In the genomic region with DNA sequence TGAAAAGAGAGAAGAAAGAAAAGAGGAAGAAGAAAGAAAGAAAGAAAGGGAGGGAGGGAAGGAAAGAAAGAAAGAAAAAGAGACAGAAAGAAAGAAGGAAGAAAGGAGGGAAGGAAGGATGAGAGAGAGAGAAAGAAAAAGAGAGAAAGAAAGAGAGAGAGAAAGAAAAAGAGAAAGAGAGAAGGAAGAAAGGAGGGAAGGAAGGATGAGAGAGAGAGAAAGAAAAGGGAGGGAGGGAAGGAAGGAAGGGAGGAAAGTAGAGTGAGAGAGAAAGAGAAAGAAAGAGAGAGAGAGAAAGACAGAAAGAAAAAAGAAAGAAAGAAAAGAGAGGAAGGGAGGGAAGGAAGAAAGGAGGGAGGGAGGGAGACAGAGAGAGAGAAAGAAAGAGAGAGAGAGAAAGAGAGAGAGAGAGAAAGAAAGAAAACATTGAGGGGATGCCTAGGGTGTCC, we compare ENCODE assay signal across 1 cellular context.
TF ChIP-seq lines count a peak whose summit lies in the region.

No MANE protein-coding gene starts in this region.

TF ChIP-seq in K562, 482 proteins besides CTCF, POLR2A, EP300 and RAD21 (continues in another document):
- TF ChIP-seq TBP (optimal IDR thresholded peaks at IDR 0.05; ENCODE audit: low read depth, low read length) (no peak), GATAD2A (IDR thresholded peaks at IDR 0.05) (peak; percentile 81; the same call in 1 of the 2 replicates), DPF2 (IDR thresholded peaks at IDR 0.05) (0 out of 2 replicates have a peak, but pooled peaks have one; percentile 12), CCNT2 (IDR thresholded peaks at IDR 0.05; ENCODE audit: borderline replicate concordance, extremely low read depth, insufficient read length, low read depth, low read length) (no peak), HDAC1 (IDR thresholded peaks at IDR 0.05) (peak in 1 of 2 experiments; percentile 65; a peak in 2 of 4 replicates), PHB2 (IDR thresholded peaks at IDR 0.05; ENCODE audit: low read depth) (0 out of 2 replicates have a peak, but pooled peaks have one; percentile 34), ESRRA (IDR thresholded peaks at IDR 0.05; ENCODE audit: borderline replicate concordance, low read depth) (no peak), MTA1 (IDR thresholded peaks at IDR 0.05; ENCODE audit: borderline replicate concordance) (peak; percentile 88), HNRNPUL1 (IDR thresholded peaks at IDR 0.05; ENCODE audit: low read length) (no peak), OTX1 (CRISPR knock-in tag; IDR thresholded peaks at IDR 0.05) (peak; percentile 50; the same call in 1 of the 2 replicates), EHMT2 (IDR thresholded peaks at IDR 0.05) (peak; percentile 62), ELF4 (CRISPR knock-in tag; IDR thresholded peaks at IDR 0.05) (peak; percentile 68; the same call in 1 of the 2 replicates), THRAP3 (IDR thresholded peaks at IDR 0.05; ENCODE audit: borderline replicate concordance) (0 out of 2 replicates have a peak, but pooled peaks have one; percentile 48), CSDE1 (IDR thresholded peaks at IDR 0.05) (0 out of 4 replicates have a peak, but pooled peaks of 1 of the 2 experiments have one; percentile 46), ARNT (IDR thresholded peaks at IDR 0.05) (peak in 1 of 2 experiments; percentile 49; a peak in 1 of 4 replicates), MTA2 (IDR thresholded peaks at IDR 0.05; ENCODE audit: low read depth) (peak; percentile 46), SAP30 (IDR thresholded peaks at IDR 0.05; ENCODE audit: borderline replicate concordance, insufficient read depth, low read depth, low read length, poor library complexity, severe bottlenecking) (no peak), ARID2 (IDR thresholded peaks at IDR 0.05) (0 out of 2 replicates have a peak, but pooled peaks have one; percentile 37), LARP7 (IDR thresholded peaks at IDR 0.05) (0 out of 2 replicates have a peak, but pooled peaks have one; percentile 30)
- TF ChIP-seq, protein P1, sequence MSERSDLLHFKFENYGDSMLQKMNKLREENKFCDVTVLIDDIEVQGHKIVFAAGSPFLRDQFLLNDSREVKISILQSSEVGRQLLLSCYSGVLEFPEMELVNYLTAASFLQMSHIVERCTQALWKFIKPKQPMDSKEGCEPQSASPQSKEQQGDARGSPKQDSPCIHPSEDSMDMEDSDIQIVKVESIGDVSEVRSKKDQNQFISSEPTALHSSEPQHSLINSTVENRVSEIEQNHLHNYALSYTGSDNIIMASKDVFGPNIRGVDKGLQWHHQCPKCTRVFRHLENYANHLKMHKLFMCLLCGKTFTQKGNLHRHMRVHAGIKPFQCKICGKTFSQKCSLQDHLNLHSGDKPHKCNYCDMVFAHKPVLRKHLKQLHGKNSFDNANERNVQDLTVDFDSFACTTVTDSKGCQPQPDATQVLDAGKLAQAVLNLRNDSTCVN (CRISPR knock-in tag; IDR thresholded peaks at IDR 0.05) = peak; percentile 77; the same call in 1 of the 2 replicates
- TF ChIP-seq, protein P2, sequence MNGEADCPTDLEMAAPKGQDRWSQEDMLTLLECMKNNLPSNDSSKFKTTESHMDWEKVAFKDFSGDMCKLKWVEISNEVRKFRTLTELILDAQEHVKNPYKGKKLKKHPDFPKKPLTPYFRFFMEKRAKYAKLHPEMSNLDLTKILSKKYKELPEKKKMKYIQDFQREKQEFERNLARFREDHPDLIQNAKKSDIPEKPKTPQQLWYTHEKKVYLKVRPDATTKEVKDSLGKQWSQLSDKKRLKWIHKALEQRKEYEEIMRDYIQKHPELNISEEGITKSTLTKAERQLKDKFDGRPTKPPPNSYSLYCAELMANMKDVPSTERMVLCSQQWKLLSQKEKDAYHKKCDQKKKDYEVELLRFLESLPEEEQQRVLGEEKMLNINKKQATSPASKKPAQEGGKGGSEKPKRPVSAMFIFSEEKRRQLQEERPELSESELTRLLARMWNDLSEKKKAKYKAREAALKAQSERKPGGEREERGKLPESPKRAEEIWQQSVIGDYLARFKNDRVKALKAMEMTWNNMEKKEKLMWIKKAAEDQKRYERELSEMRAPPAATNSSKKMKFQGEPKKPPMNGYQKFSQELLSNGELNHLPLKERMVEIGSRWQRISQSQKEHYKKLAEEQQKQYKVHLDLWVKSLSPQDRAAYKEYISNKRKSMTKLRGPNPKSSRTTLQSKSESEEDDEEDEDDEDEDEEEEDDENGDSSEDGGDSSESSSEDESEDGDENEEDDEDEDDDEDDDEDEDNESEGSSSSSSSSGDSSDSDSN (IDR thresholded peaks at IDR 0.05; ENCODE audit: borderline replicate concordance in 1 of 2, low read depth in 2 of 2, low read length in 2 of 2) = no peak
- TF ChIP-seq, protein P3, sequence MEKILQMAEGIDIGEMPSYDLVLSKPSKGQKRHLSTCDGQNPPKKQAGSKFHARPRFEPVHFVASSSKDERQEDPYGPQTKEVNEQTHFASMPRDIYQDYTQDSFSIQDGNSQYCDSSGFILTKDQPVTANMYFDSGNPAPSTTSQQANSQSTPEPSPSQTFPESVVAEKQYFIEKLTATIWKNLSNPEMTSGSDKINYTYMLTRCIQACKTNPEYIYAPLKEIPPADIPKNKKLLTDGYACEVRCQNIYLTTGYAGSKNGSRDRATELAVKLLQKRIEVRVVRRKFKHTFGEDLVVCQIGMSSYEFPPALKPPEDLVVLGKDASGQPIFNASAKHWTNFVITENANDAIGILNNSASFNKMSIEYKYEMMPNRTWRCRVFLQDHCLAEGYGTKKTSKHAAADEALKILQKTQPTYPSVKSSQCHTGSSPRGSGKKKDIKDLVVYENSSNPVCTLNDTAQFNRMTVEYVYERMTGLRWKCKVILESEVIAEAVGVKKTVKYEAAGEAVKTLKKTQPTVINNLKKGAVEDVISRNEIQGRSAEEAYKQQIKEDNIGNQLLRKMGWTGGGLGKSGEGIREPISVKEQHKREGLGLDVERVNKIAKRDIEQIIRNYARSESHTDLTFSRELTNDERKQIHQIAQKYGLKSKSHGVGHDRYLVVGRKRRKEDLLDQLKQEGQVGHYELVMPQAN (IDR thresholded peaks at IDR 0.05; ENCODE audit: borderline replicate concordance) = peak; percentile 53; the same call in 1 of the 2 replicates
- TF ChIP-seq, protein P4, sequence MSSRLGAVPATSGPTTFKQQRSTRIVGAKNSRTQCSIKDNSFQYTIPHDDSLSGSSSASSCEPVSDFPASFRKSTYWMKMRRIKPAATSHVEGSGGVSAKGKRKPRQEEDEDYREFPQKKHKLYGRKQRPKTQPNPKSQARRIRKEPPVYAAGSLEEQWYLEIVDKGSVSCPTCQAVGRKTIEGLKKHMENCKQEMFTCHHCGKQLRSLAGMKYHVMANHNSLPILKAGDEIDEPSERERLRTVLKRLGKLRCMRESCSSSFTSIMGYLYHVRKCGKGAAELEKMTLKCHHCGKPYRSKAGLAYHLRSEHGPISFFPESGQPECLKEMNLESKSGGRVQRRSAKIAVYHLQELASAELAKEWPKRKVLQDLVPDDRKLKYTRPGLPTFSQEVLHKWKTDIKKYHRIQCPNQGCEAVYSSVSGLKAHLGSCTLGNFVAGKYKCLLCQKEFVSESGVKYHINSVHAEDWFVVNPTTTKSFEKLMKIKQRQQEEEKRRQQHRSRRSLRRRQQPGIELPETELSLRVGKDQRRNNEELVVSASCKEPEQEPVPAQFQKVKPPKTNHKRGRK (tag; IDR thresholded peaks at IDR 0.05) = peak; percentile 99
- TF ChIP-seq, protein P5, sequence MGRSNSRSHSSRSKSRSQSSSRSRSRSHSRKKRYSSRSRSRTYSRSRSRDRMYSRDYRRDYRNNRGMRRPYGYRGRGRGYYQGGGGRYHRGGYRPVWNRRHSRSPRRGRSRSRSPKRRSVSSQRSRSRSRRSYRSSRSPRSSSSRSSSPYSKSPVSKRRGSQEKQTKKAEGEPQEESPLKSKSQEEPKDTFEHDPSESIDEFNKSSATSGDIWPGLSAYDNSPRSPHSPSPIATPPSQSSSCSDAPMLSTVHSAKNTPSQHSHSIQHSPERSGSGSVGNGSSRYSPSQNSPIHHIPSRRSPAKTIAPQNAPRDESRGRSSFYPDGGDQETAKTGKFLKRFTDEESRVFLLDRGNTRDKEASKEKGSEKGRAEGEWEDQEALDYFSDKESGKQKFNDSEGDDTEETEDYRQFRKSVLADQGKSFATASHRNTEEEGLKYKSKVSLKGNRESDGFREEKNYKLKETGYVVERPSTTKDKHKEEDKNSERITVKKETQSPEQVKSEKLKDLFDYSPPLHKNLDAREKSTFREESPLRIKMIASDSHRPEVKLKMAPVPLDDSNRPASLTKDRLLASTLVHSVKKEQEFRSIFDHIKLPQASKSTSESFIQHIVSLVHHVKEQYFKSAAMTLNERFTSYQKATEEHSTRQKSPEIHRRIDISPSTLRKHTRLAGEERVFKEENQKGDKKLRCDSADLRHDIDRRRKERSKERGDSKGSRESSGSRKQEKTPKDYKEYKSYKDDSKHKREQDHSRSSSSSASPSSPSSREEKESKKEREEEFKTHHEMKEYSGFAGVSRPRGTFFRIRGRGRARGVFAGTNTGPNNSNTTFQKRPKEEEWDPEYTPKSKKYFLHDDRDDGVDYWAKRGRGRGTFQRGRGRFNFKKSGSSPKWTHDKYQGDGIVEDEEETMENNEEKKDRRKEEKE (IDR thresholded peaks at IDR 0.05; ENCODE audit: borderline replicate concordance in 1 of 2, control insufficient read depth in 1 of 2, low read depth in 2 of 2, low read length in 1 of 2) = peak in 1 of 2 experiments; percentile 37; a peak in 1 of 4 replicates
- TF ChIP-seq, protein P6, sequence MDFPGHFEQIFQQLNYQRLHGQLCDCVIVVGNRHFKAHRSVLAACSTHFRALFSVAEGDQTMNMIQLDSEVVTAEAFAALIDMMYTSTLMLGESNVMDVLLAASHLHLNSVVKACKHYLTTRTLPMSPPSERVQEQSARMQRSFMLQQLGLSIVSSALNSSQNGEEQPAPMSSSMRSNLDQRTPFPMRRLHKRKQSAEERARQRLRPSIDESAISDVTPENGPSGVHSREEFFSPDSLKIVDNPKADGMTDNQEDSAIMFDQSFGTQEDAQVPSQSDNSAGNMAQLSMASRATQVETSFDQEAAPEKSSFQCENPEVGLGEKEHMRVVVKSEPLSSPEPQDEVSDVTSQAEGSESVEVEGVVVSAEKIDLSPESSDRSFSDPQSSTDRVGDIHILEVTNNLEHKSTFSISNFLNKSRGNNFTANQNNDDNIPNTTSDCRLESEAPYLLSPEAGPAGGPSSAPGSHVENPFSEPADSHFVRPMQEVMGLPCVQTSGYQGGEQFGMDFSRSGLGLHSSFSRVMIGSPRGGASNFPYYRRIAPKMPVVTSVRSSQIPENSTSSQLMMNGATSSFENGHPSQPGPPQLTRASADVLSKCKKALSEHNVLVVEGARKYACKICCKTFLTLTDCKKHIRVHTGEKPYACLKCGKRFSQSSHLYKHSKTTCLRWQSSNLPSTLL (IDR thresholded peaks at IDR 0.05) = peak; percentile 44; the same call in 1 of the 2 replicates
- TF ChIP-seq, protein P7, sequence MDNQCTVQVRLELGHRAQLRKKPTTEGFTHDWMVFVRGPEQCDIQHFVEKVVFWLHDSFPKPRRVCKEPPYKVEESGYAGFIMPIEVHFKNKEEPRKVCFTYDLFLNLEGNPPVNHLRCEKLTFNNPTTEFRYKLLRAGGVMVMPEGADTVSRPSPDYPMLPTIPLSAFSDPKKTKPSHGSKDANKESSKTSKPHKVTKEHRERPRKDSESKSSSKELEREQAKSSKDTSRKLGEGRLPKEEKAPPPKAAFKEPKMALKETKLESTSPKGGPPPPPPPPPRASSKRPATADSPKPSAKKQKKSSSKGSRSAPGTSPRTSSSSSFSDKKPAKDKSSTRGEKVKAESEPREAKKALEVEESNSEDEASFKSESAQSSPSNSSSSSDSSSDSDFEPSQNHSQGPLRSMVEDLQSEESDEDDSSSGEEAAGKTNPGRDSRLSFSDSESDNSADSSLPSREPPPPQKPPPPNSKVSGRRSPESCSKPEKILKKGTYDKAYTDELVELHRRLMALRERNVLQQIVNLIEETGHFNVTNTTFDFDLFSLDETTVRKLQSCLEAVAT (IDR thresholded peaks at IDR 0.05) = peak; percentile 59 to 61; a peak in 1 of 4 replicates
- TF ChIP-seq, protein P8, sequence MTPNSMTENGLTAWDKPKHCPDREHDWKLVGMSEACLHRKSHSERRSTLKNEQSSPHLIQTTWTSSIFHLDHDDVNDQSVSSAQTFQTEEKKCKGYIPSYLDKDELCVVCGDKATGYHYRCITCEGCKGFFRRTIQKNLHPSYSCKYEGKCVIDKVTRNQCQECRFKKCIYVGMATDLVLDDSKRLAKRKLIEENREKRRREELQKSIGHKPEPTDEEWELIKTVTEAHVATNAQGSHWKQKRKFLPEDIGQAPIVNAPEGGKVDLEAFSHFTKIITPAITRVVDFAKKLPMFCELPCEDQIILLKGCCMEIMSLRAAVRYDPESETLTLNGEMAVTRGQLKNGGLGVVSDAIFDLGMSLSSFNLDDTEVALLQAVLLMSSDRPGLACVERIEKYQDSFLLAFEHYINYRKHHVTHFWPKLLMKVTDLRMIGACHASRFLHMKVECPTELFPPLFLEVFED (CRISPR knock-in tag; conservative IDR thresholded peaks at IDR 0.05) = peak; percentile 73; the same call in 1 of the 2 replicates
- TF ChIP-seq, protein P9, sequence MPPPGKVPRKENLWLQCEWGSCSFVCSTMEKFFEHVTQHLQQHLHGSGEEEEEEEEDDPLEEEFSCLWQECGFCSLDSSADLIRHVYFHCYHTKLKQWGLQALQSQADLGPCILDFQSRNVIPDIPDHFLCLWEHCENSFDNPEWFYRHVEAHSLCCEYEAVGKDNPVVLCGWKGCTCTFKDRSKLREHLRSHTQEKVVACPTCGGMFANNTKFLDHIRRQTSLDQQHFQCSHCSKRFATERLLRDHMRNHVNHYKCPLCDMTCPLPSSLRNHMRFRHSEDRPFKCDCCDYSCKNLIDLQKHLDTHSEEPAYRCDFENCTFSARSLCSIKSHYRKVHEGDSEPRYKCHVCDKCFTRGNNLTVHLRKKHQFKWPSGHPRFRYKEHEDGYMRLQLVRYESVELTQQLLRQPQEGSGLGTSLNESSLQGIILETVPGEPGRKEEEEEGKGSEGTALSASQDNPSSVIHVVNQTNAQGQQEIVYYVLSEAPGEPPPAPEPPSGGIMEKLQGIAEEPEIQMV (tag; conservative IDR thresholded peaks at IDR 0.05; ENCODE audit: low read depth) = peak; percentile 74; the same call in 1 of the 2 replicates
- TF ChIP-seq, protein P10, sequence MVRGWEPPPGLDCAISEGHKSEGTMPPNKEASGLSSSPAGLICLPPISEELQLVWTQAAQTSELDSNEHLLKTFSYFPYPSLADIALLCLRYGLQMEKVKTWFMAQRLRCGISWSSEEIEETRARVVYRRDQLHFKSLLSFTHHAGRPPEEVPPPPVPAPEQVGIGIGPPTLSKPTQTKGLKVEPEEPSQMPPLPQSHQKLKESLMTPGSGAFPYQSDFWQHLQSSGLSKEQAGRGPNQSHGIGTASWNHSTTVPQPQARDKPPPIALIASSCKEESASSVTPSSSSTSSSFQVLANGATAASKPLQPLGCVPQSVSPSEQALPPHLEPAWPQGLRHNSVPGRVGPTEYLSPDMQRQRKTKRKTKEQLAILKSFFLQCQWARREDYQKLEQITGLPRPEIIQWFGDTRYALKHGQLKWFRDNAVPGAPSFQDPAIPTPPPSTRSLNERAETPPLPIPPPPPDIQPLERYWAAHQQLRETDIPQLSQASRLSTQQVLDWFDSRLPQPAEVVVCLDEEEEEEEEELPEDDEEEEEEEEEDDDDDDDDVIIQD (CRISPR knock-in tag; IDR thresholded peaks at IDR 0.05) = no peak
- TF ChIP-seq, protein P11, sequence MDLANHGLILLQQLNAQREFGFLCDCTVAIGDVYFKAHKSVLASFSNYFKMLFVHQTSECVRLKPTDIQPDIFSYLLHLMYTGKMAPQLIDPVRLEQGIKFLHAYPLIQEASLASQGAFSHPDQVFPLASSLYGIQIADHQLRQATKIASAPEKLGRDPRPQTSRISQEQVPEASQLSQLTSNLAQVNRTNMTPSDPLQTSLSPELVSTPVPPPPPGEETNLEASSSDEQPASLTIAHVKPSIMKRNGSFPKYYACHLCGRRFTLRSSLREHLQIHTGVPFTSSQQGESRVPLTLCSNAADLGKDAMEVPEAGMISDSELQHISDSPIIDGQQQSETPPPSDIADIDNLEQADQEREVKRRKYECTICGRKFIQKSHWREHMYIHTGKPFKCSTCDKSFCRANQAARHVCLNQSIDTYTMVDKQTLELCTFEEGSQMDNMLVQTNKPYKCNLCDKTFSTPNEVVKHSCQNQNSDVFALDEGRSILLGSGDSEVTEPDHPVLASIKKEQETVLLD (IDR thresholded peaks at IDR 0.05) = peak; percentile 83
